In the genomic region with DNA sequence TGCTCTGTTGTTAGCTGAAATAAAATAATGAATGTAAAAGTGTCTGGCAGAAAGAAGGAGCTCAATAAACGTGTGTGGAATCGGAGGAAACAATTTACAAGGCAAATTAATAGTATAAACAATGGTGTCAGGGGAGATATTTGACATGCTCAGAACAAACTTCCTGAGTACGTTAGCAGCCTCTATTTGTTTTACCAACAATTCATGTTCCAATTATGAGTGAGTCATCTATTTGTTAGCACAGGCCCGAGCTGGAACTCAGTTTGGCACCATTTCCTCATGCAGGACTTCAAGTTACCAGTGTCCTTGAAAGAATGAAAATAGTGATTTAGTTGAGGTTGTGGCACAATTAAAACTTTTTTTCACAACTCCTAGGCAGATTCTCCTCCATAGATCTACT, we compare ENCODE assay signal across 11 cellular contexts. TPM values are rescaled to one million over a fixed set of nuclear protein-coding genes. Genes with fewer than 3 reads are reported as not detected.
DNase-seq lines count a peak whose midpoint lies in the region; ATAC-seq and TF ChIP-seq lines count a peak whose summit lies in the region.
"Had no signal": no experiment of that assay in that cellular context is flagged by ENCODE, and none has a peak within 500 bp of the region (broad histone marks: within the 10 kb centered on the region; RNA-seq: fewer than 3 reads in every experiment).

No MANE protein-coding gene starts in this region.

- no peaks in the 10 kb centered on the region for H3K36me3 ChIP-seq in fibroblast of lung (ENCODE audit: control insufficient read depth, insufficient read depth, low read length)
- H3K36me3 ChIP-seq in effector memory CD4-positive, alpha-beta T cell (ENCODE audit: control insufficient read depth, insufficient read depth, low read length): no peaks in the 10 kb centered on the region

- no peak for TF ChIP-seq CTCF in fibroblast of lung (conservative IDR thresholded peaks at IDR 0.05 in 1 of 2, IDR thresholded peaks at IDR 0.05 in 1 of 2; ENCODE audit: low read depth in 1 of 2, low read length in 2 of 2)

- H3K9ac ChIP-seq in fibroblast of lung (ENCODE audit: insufficient read depth, low read length): no peak overlapping the region

- no peaks in the 10 kb centered on the region for H3K79me2 ChIP-seq in fibroblast of lung (ENCODE audit: control insufficient read depth, insufficient read depth, low read length)

- H3K4me1 ChIP-seq in fibroblast of lung (ENCODE audit: control insufficient read depth, extremely low read depth, insufficient read depth, low read length): peaks cover 3% of the 10 kb centered on the region
- no peaks in the 10 kb centered on the region for H3K4me1 ChIP-seq in effector memory CD4-positive, alpha-beta T cell (ENCODE audit: control insufficient read depth, insufficient read depth, low read length, poor library complexity, severe bottlenecking)

- no peaks in the 10 kb centered on the region for H3K9me3 ChIP-seq in fibroblast of lung (ENCODE audit: control insufficient read depth, insufficient read depth, low read depth, low read length)
- no peaks in the 10 kb centered on the region for H3K9me3 ChIP-seq in effector memory CD4-positive, alpha-beta T cell (ENCODE audit: control insufficient read depth, low read length)

- H3K4me2 ChIP-seq in fibroblast of lung (ENCODE audit: extremely low read depth, insufficient read depth, low read length): no peak overlapping the region

- no peak overlapping the region for H3K4me3 ChIP-seq in fibroblast of lung (replicated peaks in 1 of 4; ENCODE audit: control extremely low read depth in 1 of 4, insufficient read depth in 1 of 4, low read depth in 3 of 4, low read length in 4 of 4)
- H3K4me3 ChIP-seq in effector memory CD4-positive, alpha-beta T cell (ENCODE audit: insufficient read depth, low read depth, low read length, poor library complexity, severe bottlenecking): no peak overlapping the region

- peak; percentile 58 for DNase-seq in EL
- peak; percentile 76 for DNase-seq in NOMO-1 treated with DMSO at 0.1 percent for 48 hours (lab: John Stamatoyannopoulos, UW; ENCODE audit: unreplicated experiment)
- peak; percentile 84 to 89 for DNase-seq in fibroblast of lung (ENCODE audit: low read depth in 2 of 2)
- DNase-seq in pulmonary artery endothelial cell (ENCODE audit: low read depth, low spot score): peak; percentile 53
- no peak for DNase-seq in effector memory CD4-positive, alpha-beta T cell
- DNase-seq: activated CD4-positive, CD25-positive, alpha-beta regulatory T cell; amygdala; NCI-H2171 had no signal

- peaks cover 2% of the 10 kb centered on the region for H3K27me3 ChIP-seq in fibroblast of lung (ENCODE audit: control insufficient read depth, insufficient read depth, low read length)
- no peaks in the 10 kb centered on the region for H3K27me3 ChIP-seq in effector memory CD4-positive, alpha-beta T cell (replicated peaks; ENCODE audit: control insufficient read depth, insufficient read depth, low read length, poor library complexity, severe bottlenecking)

- H2AFZ ChIP-seq in fibroblast of lung (ENCODE audit: low read length): no peak overlapping the region

- no peak for ATAC-seq in GM19023 (IDR thresholded peaks at IDR 0.05; ENCODE audit: unreplicated experiment)
- ATAC-seq in HG02759 (IDR thresholded peaks at IDR 0.05; ENCODE audit: unreplicated experiment): no peak
- no peak for ATAC-seq in GM19395 (IDR thresholded peaks at IDR 0.05; ENCODE audit: unreplicated experiment)

- no peaks in the 10 kb centered on the region for H4K20me1 ChIP-seq in fibroblast of lung (ENCODE audit: control insufficient read depth, extremely low read depth, insufficient read depth, low read length)

- H3K27ac ChIP-seq in fibroblast of lung (ENCODE audit: insufficient read depth, low read length): no peak overlapping the region
- H3K27ac ChIP-seq in effector memory CD4-positive, alpha-beta T cell (ENCODE audit: insufficient read depth, low read length, poor library complexity, severe bottlenecking): no peak overlapping the region

RNA-seq across cellular contexts. Expression of a gene that starts 9.1 kb away (rescaled TPM):
- 0.50 and 0.51 TPM in 2 replicates for total RNA-seq in fibroblast of lung
- 0.08 and 0.16 TPM in 2 replicates for polyA plus RNA-seq in fibroblast of lung
- 0.09 and 0.20 TPM in 2 replicates for polyA plus RNA-seq in fibroblast of lung (2012)
- polyA minus RNA-seq in fibroblast of lung (ENCODE audit: low replicate concordance): not detected in 2 replicates
- under 0.01 and 0.04 TPM in 2 replicates for total RNA-seq in pulmonary artery endothelial cell

Comparison
In these comparisons a context has a peak if more than half of its experiments do, and no peak if none do; other contexts are left out.
1. DNase-seq: peak in EL (single experiment), NOMO-1 treated with DMSO at 0.1 percent for 48 hours (single experiment), fibroblast of lung (2 of 2) and pulmonary artery endothelial cell (single experiment); none in effector memory CD4-positive, alpha-beta T cell (0 of 3).